15 cellular contexts compared by ENCODE assay signal in the genomic region with DNA sequence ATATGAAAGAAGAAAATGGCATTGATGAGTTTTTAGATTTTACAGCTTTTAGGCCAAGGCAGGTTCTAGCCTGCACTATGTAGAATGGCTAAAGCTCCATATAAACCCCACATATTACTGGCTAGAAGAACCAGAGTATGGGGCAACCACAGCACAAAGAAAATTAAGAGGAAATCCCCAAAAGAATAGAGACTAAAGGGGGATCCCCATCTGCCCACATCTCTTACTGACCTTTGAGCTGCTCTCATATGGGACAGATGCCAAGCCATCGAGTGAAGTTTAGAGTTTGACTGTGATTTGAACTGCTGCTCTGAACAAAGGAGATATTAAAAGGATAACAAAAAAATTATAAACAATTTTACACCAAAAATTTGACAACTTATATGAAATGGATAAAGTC.
DNase-seq lines count a peak whose midpoint lies in the region; ATAC-seq lines count a peak whose summit lies in the region.
"Had no signal": no experiment of that assay in that cellular context is flagged by ENCODE, and none has a peak within 500 bp of the region (broad histone marks: within the 10 kb centered on the region; RNA-seq: fewer than 3 reads in every experiment).

No MANE protein-coding gene starts in this region.

- no peak overlapping the region for H3K27ac Mint-ChIP-seq in activated naive CD8-positive, alpha-beta T cell treated with anti-CD3 and anti-CD28 coated beads for 36 hours
- H3K27ac Mint-ChIP-seq: activated naive CD4-positive, alpha-beta T cell treated with anti-CD3 and anti-CD28 coated beads, Interleukin-2, amount 50 U/mL, for 24 hours had no signal

- H3K9me3 Mint-ChIP-seq in activated naive CD8-positive, alpha-beta T cell treated with anti-CD3 and anti-CD28 coated beads for 36 hours, result no peaks in the 10 kb centered on the region

- H3K27me3 Mint-ChIP-seq in activated naive CD8-positive, alpha-beta T cell treated with anti-CD3 and anti-CD28 coated beads for 36 hours, result peaks cover 21% of the 10 kb centered on the region

- no peak overlapping the region for H3K4me3 Mint-ChIP-seq in activated naive CD8-positive, alpha-beta T cell treated with anti-CD3 and anti-CD28 coated beads for 36 hours
- H3K4me3 Mint-ChIP-seq: activated naive CD4-positive, alpha-beta T cell treated with anti-CD3 and anti-CD28 coated beads, Interleukin-2, amount 50 U/mL, for 24 hours had no signal

- DNase-seq in activated naive CD8-positive, alpha-beta T cell treated with anti-CD3 and anti-CD28 coated beads for 36 hours, result peak; percentile 7
- no peak for DNase-seq in activated effector memory CD4-positive, alpha-beta T cell treated with Interleukin-2 at 50 U/mL for 16 hours
- no peak for DNase-seq in Kasumi-1 (lab: John Stamatoyannopoulos, UW)
- no peak for DNase-seq in RPMI8226
- DNase-seq in iPS-NIHi7 (ENCODE audit: extremely low spot score), result no peak
- DNase-seq: activated CD4-positive, CD25-positive, alpha-beta regulatory T cell treated with anti-CD3 and anti-CD28 coated beads, Interleukin-2, amount 50 U/mL, for 72 hours; COR-L47; dermis blood vessel endothelial cell; NCI-H446 treated with DMSO at 0.1 percent for 48 hours; psoas muscle had no signal

- no peaks in the 10 kb centered on the region for H3K36me3 Mint-ChIP-seq in activated naive CD8-positive, alpha-beta T cell treated with anti-CD3 and anti-CD28 coated beads for 36 hours
- H3K36me3 Mint-ChIP-seq: activated naive CD4-positive, alpha-beta T cell treated with anti-CD3 and anti-CD28 coated beads, Interleukin-2, amount 50 U/mL, for 24 hours had no signal

- peak; percentile 91 for ATAC-seq in GM18867 (IDR thresholded peaks at IDR 0.05; ENCODE audit: unreplicated experiment)
- peak; percentile 86 for ATAC-seq in GM21423 (IDR thresholded peaks at IDR 0.05; ENCODE audit: unreplicated experiment)
- peak; percentile 95 for ATAC-seq in HG03045 (IDR thresholded peaks at IDR 0.05; ENCODE audit: unreplicated experiment)
- ATAC-seq: gastroesophageal sphincter, psoas muscle had no signal

- H3K4me1 Mint-ChIP-seq in activated naive CD8-positive, alpha-beta T cell treated with anti-CD3 and anti-CD28 coated beads for 36 hours, result peaks cover 11% of the 10 kb centered on the region
- H3K4me1 Mint-ChIP-seq: activated naive CD4-positive, alpha-beta T cell treated with anti-CD3 and anti-CD28 coated beads, Interleukin-2, amount 50 U/mL, for 24 hours had no signal
